Comparison of ENCODE assay signal across 1 cellular context in genomic region chr1:116740726-116741125, GRCh38.
TF ChIP-seq lines count a peak whose summit lies in the region.

No MANE protein-coding gene starts in this region.

TF ChIP-seq in HepG2, 621 proteins besides CTCF, POLR2A, EP300 and RAD21 (continued from another document):
- TF ChIP-seq SNAPC4 (CRISPR knock-in tag; IDR thresholded peaks at IDR 0.05): no peak
- no peak for TF ChIP-seq POGZ (CRISPR knock-in tag; IDR thresholded peaks at IDR 0.05)
- TF ChIP-seq ZNF850 (CRISPR knock-in tag; conservative IDR thresholded peaks at IDR 0.05): no peak
- TF ChIP-seq SMARCE1 (IDR thresholded peaks at IDR 0.05; ENCODE audit: borderline replicate concordance): no peak
- no peak for TF ChIP-seq ZMAT3 (CRISPR knock-in tag; conservative IDR thresholded peaks at IDR 0.05)
- no peak for TF ChIP-seq ATF3 (CRISPR knock-in tag; IDR thresholded peaks at IDR 0.05)
- no peak for TF ChIP-seq MATR3 (CRISPR knock-in tag; IDR thresholded peaks at IDR 0.05)
TF ChIP-seq in HepG2: peak in this region for 0.
